Comparison of ENCODE assay signal across 8 cellular contexts in the genomic region with DNA sequence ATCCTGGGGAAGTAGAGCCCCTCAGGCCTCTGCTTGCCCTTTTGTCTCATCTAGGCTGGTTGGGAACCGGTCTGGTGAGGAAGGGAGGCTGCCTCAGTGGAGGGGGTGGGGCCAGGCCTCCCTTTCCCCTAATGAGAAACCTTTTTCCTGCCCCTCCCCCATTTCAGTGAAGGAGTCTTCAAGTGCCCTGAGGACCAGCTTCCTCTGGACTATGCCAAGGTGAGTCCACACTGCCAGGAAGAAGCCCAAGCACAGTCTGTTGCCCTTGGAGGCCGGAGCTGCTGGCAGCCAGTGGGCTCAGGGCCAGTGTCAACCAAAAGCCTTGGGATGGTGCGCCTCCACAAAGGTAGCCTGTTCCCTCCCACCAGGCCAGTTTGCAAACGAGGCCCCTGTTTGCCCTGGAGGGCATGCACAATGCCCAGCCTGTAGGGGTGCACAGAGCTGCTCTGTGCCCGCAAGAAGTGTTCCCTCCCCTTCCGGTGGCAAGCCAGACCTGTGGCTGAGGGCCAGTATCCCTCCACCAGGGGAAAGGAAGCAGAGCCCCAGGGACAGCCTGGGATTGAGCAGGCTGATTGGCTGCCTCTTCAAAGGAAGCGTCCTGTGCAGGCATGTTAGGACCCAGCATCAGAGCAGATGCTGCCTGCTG. TPM values are rescaled to one million over a fixed set of nuclear protein-coding genes. Genes with fewer than 3 reads are reported as not detected.
A peak's percentile ranks its signal among the peaks of the same experiment; 100 is the strongest.
DNase-seq lines count a peak whose midpoint lies in the region; ATAC-seq and TF ChIP-seq lines count a peak whose summit lies in the region.

No MANE protein-coding gene starts in this region.

- CTCF ChIA-PET in activated CD8-positive, alpha-beta T cell treated with anti-CD3 and anti-CD28 coated beads for 36 hours (lab: Charles Lee): interaction anchor here (5.7 to 17.1 kb wide), 2 partner anchors 16 to 20 kb away, joined by 38 to 609 read pairs; partner anchors contain the start of genes NEK8 and TLCD1
- CTCF ChIA-PET in activated CD8-positive, alpha-beta T cell treated with anti-CD3 and anti-CD28 coated beads, Interleukin-2, amount 10 ng/mL, durations not matched to agents 7 days and 5 days (lab: Charles Lee): interaction anchor here (1.3 to 17.5 kb wide), 3 partner anchors 16 to 207 kb away, joined by 3 to 736 read pairs (median 133); partner anchors contain the start of genes NEK8 and TLCD1
- CTCF ChIA-PET in activated naive CD4-positive, alpha-beta T cell treated with anti-CD3 and anti-CD28 coated beads for 36 hours (lab: Charles Lee): interaction anchor here (0.6 to 14.2 kb wide), 3 partner anchors 17 to 100 kb away, joined by 3 to 353 read pairs (median 80); partner anchors contain the start of genes NEK8 and TLCD1

- peaks cover 0 to 32% (median 21%) of the 10 kb centered on the region in 4 donors for H3K36me3 ChIP-seq in upper lobe of left lung

- peaks cover 49% of the 10 kb centered on the region for H3K36me3 Mint-ChIP-seq in activated CD8-positive, alpha-beta T cell treated with anti-CD3 and anti-CD28 coated beads for 36 hours (ENCODE audit: low read depth)
- peaks cover 23% of the 10 kb centered on the region for H3K36me3 Mint-ChIP-seq in activated CD8-positive, alpha-beta T cell treated with anti-CD3 and anti-CD28 coated beads, Interleukin-2, amount 10 ng/mL, durations not matched to agents 7 days and 5 days (ENCODE audit: low read depth)
- H3K36me3 Mint-ChIP-seq in activated naive CD4-positive, alpha-beta T cell treated with anti-CD3 and anti-CD28 coated beads for 36 hours (ENCODE audit: low read depth): peaks cover 30% of the 10 kb centered on the region

- no peaks in the 10 kb centered on the region for H3K27me3 ChIP-seq in upper lobe of left lung

- ATAC-seq in activated CD8-positive, alpha-beta T cell treated with anti-CD3 and anti-CD28 coated beads for 36 hours: no peak
- ATAC-seq in activated CD8-positive, alpha-beta T cell treated with anti-CD3 and anti-CD28 coated beads, Interleukin-2, amount 10 ng/mL, durations not matched to agents 7 days and 5 days: no peak
- ATAC-seq in upper lobe of left lung (ENCODE audit: low FRiP score in 2 of 2) (peak in 1 of 2 donors; percentile 69), HG02763 (IDR thresholded peaks at IDR 0.05; ENCODE audit: unreplicated experiment) (no peak), HG02981 (IDR thresholded peaks at IDR 0.05; ENCODE audit: unreplicated experiment) (no peak)

- peak overlapping the region; percentile 92 to 98 (median 96) for H3K27ac ChIP-seq in upper lobe of left lung

- TF ChIP-seq EP300 in upper lobe of left lung (IDR thresholded peaks at IDR 0.05): peak in 1 of 4 donors; percentile 52

- POLR2A ChIA-PET in activated CD8-positive, alpha-beta T cell treated with anti-CD3 and anti-CD28 coated beads for 36 hours (lab: Charles Lee): interaction anchor here (1.3 to 20.7 kb wide), 3 partner anchors 10 to 152 kb away, joined by 3 to 480 read pairs (median 10); partner anchors contain the start of genes NEK8, RPL23A and TLCD1
- POLR2A ChIA-PET in activated CD8-positive, alpha-beta T cell treated with anti-CD3 and anti-CD28 coated beads, Interleukin-2, amount 10 ng/mL, durations not matched to agents 7 days and 5 days (lab: Charles Lee): interaction anchor here (0.7 to 13.0 kb wide), 4 partner anchors 21 to 148 kb away, joined by 3 to 212 read pairs (median 6); partner anchors contain the start of genes NEK8, PROCA1, RPL23A and TLCD1

- H3K27me3 Mint-ChIP-seq in activated CD8-positive, alpha-beta T cell treated with anti-CD3 and anti-CD28 coated beads for 36 hours: no peaks in the 10 kb centered on the region
- no peaks in the 10 kb centered on the region for H3K27me3 Mint-ChIP-seq in activated CD8-positive, alpha-beta T cell treated with anti-CD3 and anti-CD28 coated beads, Interleukin-2, amount 10 ng/mL, durations not matched to agents 7 days and 5 days (ENCODE audit: low read depth)
- H3K27me3 Mint-ChIP-seq in activated naive CD4-positive, alpha-beta T cell treated with anti-CD3 and anti-CD28 coated beads for 36 hours (ENCODE audit: low read depth): no peaks in the 10 kb centered on the region

- peaks cover 54 to 85% (median 71%) of the 10 kb centered on the region in 4 donors for H3K4me1 ChIP-seq in upper lobe of left lung

- H3K27ac Mint-ChIP-seq in activated CD8-positive, alpha-beta T cell treated with anti-CD3 and anti-CD28 coated beads for 36 hours: peak overlapping the region; percentile 52
- H3K27ac Mint-ChIP-seq in activated CD8-positive, alpha-beta T cell treated with anti-CD3 and anti-CD28 coated beads, Interleukin-2, amount 10 ng/mL, durations not matched to agents 7 days and 5 days: no peak overlapping the region
- H3K27ac Mint-ChIP-seq in activated naive CD4-positive, alpha-beta T cell treated with anti-CD3 and anti-CD28 coated beads for 36 hours: no peak overlapping the region

- no peaks in the 10 kb centered on the region for H3K9me3 ChIP-seq in upper lobe of left lung

- no peak for TF ChIP-seq CTCF in activated CD8-positive, alpha-beta T cell treated with anti-CD3 and anti-CD28 coated beads for 36 hours (IDR thresholded peaks at IDR 0.05)
- peak in 2 of 6 experiments; percentile 17 to 27 for TF ChIP-seq CTCF in upper lobe of left lung (IDR thresholded peaks at IDR 0.05)

- intact Hi-C loops in activated CD8-positive, alpha-beta T cell treated with anti-CD3 and anti-CD28 coated beads for 36 hours (cut with micrococcal nuclease): no loop called here
- intact Hi-C loops in activated naive CD4-positive, alpha-beta T cell treated with anti-CD3 and anti-CD28 coated beads for 36 hours (cut with micrococcal nuclease): no loop called here

- peak overlapping the region; percentile 91 for H3K4me3 Mint-ChIP-seq in activated CD8-positive, alpha-beta T cell treated with anti-CD3 and anti-CD28 coated beads for 36 hours
- no peak overlapping the region for H3K4me3 Mint-ChIP-seq in activated CD8-positive, alpha-beta T cell treated with anti-CD3 and anti-CD28 coated beads, Interleukin-2, amount 10 ng/mL, durations not matched to agents 7 days and 5 days
- no peak overlapping the region for H3K4me3 Mint-ChIP-seq in activated naive CD4-positive, alpha-beta T cell treated with anti-CD3 and anti-CD28 coated beads for 36 hours

- TF ChIP-seq POLR2A in upper lobe of left lung (IDR thresholded peaks at IDR 0.05): peak in 1 of 4 donors; percentile 41

- DNase-seq in activated CD8-positive, alpha-beta T cell treated with anti-CD3 and anti-CD28 coated beads for 36 hours: no peak
- no peak for DNase-seq in activated CD8-positive, alpha-beta T cell treated with anti-CD3 and anti-CD28 coated beads, Interleukin-2, amount 10 ng/mL, durations not matched to agents 7 days and 5 days
- DNase-seq in astrocyte of the hippocampus (ENCODE audit: low read depth, low spot score): peak; percentile 37
- peak; percentile 75 for DNase-seq in medulla oblongata (ENCODE audit: extremely low spot score)
- DNase-seq in upper lobe of left lung: peak; percentile 75 to 91
- DNase-seq in activated naive CD4-positive, alpha-beta T cell treated with anti-CD3 and anti-CD28 coated beads for 36 hours: no peak

- 25 to 32% methylated on average over 2 to 5 of the region's 7 CpGs for WGBS in upper lobe of left lung, 2 donors

- peaks cover 43% of the 10 kb centered on the region for H3K4me1 Mint-ChIP-seq in activated CD8-positive, alpha-beta T cell treated with anti-CD3 and anti-CD28 coated beads for 36 hours (ENCODE audit: low read depth)
- H3K4me1 Mint-ChIP-seq in activated CD8-positive, alpha-beta T cell treated with anti-CD3 and anti-CD28 coated beads, Interleukin-2, amount 10 ng/mL, durations not matched to agents 7 days and 5 days (ENCODE audit: low read depth): peaks cover 40% of the 10 kb centered on the region
- peaks cover 42% of the 10 kb centered on the region for H3K4me1 Mint-ChIP-seq in activated naive CD4-positive, alpha-beta T cell treated with anti-CD3 and anti-CD28 coated beads for 36 hours (ENCODE audit: low read depth)

- H3K9me3 Mint-ChIP-seq in activated CD8-positive, alpha-beta T cell treated with anti-CD3 and anti-CD28 coated beads for 36 hours: no peaks in the 10 kb centered on the region
- no peaks in the 10 kb centered on the region for H3K9me3 Mint-ChIP-seq in activated CD8-positive, alpha-beta T cell treated with anti-CD3 and anti-CD28 coated beads, Interleukin-2, amount 10 ng/mL, durations not matched to agents 7 days and 5 days (ENCODE audit: insufficient read depth)
- no peaks in the 10 kb centered on the region for H3K9me3 Mint-ChIP-seq in activated naive CD4-positive, alpha-beta T cell treated with anti-CD3 and anti-CD28 coated beads for 36 hours

- H3K4me3 ChIP-seq in upper lobe of left lung: peak overlapping the region in 2 of 4 donors; percentile 15 to 89

RNA-seq across cellular contexts. Expression of gene TRAF4, which starts 3.4 kb away (rescaled TPM):
- 100 to 1,000 TPM; 140 to 151 TPM for total RNA-seq in activated CD8-positive, alpha-beta T cell treated with anti-CD3 and anti-CD28 coated beads for 36 hours
- total RNA-seq in activated CD8-positive, alpha-beta T cell treated with anti-CD3 and anti-CD28 coated beads, Interleukin-2, amount 10 ng/mL, durations not matched to agents 7 days and 5 days: 10 to 100 TPM; 66.0 to 78.4 TPM
- 10 to 100 TPM; 34.8 to 84.9 (median 64.1) TPM for total RNA-seq in upper lobe of left lung
- total RNA-seq in activated naive CD4-positive, alpha-beta T cell treated with anti-CD3 and anti-CD28 coated beads for 36 hours: 10 to 100 TPM; 75.9 to 80.4 TPM

RNA-seq across cellular contexts. Expression of gene NEK8, which starts 18.6 kb away (rescaled TPM):
- 1 to 10 TPM; 3.6 to 3.9 TPM for total RNA-seq in activated CD8-positive, alpha-beta T cell treated with anti-CD3 and anti-CD28 coated beads for 36 hours
- 1 to 10 TPM; 4.8 to 5.0 TPM for total RNA-seq in activated CD8-positive, alpha-beta T cell treated with anti-CD3 and anti-CD28 coated beads, Interleukin-2, amount 10 ng/mL, durations not matched to agents 7 days and 5 days
- total RNA-seq in upper lobe of left lung: 10 to 100 TPM in 3 of 6 donors, 1 to 10 TPM in 3; 3.5 to 34.6 (median 13.0) TPM
- total RNA-seq in activated naive CD4-positive, alpha-beta T cell treated with anti-CD3 and anti-CD28 coated beads for 36 hours: 1 to 10 TPM; 3.1 to 3.2 TPM

RNA-seq across cellular contexts. Expression of gene TLCD1, which starts 21.1 kb away (rescaled TPM):
- 1 to 10 TPM; 6.5 to 8.7 TPM for total RNA-seq in activated CD8-positive, alpha-beta T cell treated with anti-CD3 and anti-CD28 coated beads for 36 hours
- 1 to 10 TPM; 2.8 to 3.0 TPM for total RNA-seq in activated CD8-positive, alpha-beta T cell treated with anti-CD3 and anti-CD28 coated beads, Interleukin-2, amount 10 ng/mL, durations not matched to agents 7 days and 5 days
- total RNA-seq in upper lobe of left lung: 10 to 100 TPM in 3 of 6 donors, 1 to 10 TPM in 3; 4.1 to 25.8 (median 14.1) TPM
- total RNA-seq in activated naive CD4-positive, alpha-beta T cell treated with anti-CD3 and anti-CD28 coated beads for 36 hours: 1 to 10 TPM; 4.0 to 4.6 TPM

RNA-seq across cellular contexts. Expression of gene RPL23A, which starts 27.4 kb away (rescaled TPM):
- total RNA-seq in activated CD8-positive, alpha-beta T cell treated with anti-CD3 and anti-CD28 coated beads for 36 hours: 1,000 to 10,000 TPM; 2,633 to 2,644 TPM
- 1,000 to 10,000 TPM; 1,988 to 2,040 TPM for total RNA-seq in activated CD8-positive, alpha-beta T cell treated with anti-CD3 and anti-CD28 coated beads, Interleukin-2, amount 10 ng/mL, durations not matched to agents 7 days and 5 days
- 1,000 to 10,000 TPM in 2 of 6 donors, 100 to 1,000 TPM in 4; 206 to 1,142 (median 416) TPM for total RNA-seq in upper lobe of left lung
- 1,000 to 10,000 TPM; 2,756 to 2,921 TPM for total RNA-seq in activated naive CD4-positive, alpha-beta T cell treated with anti-CD3 and anti-CD28 coated beads for 36 hours

RNA-seq across cellular contexts. Expression of gene RAB34, which starts 29.5 kb away (rescaled TPM):
- total RNA-seq in activated CD8-positive, alpha-beta T cell treated with anti-CD3 and anti-CD28 coated beads for 36 hours: 10 to 100 TPM in 1 of 2 experiments, 1 to 10 TPM in 1; 9.8 to 14.4 TPM
- total RNA-seq in activated CD8-positive, alpha-beta T cell treated with anti-CD3 and anti-CD28 coated beads, Interleukin-2, amount 10 ng/mL, durations not matched to agents 7 days and 5 days: 10 to 100 TPM in 1 of 2 experiments, 1 to 10 TPM in 1; 10.0 to 12.7 TPM
- total RNA-seq in upper lobe of left lung: 100 to 1,000 TPM in 2 of 6 donors, 10 to 100 TPM in 4; 69.5 to 123 (median 85.5) TPM
- 10 to 100 TPM; 10.2 to 12.3 TPM for total RNA-seq in activated naive CD4-positive, alpha-beta T cell treated with anti-CD3 and anti-CD28 coated beads for 36 hours

Comparison
In these comparisons a context has a peak if more than half of its experiments do, and no peak if none do; other contexts are left out.
1. DNase-seq: peak in astrocyte of the hippocampus (single experiment), medulla oblongata (single experiment) and upper lobe of left lung (2 of 2); none in activated CD8-positive, alpha-beta T cell treated with anti-CD3 and anti-CD28 coated beads for 36 hours (single experiment), activated CD8-positive, alpha-beta T cell treated with anti-CD3 and anti-CD28 coated beads, Interleukin-2, amount 10 ng/mL, durations not matched to agents 7 days and 5 days (single experiment) and activated naive CD4-positive, alpha-beta T cell treated with anti-CD3 and anti-CD28 coated beads for 36 hours (single experiment).